Comparison of ENCODE assay signal across 22 cellular contexts in genomic region chr10:86914734-86915133, GRCh38. TPM values are rescaled to one million over a fixed set of nuclear protein-coding genes. Genes with fewer than 3 reads are reported as not detected.
DNase-seq lines count a peak whose midpoint lies in the region; ATAC-seq and TF ChIP-seq lines count a peak whose summit lies in the region.
"Had no signal": no experiment of that assay in that cellular context is flagged by ENCODE, and none has a peak within 500 bp of the region (broad histone marks: within the 10 kb centered on the region; RNA-seq: fewer than 3 reads in every experiment).

No MANE protein-coding gene starts in this region.

- H3K27me3 Mint-ChIP-seq in WTC11 (ENCODE audit: low read depth), result no peaks in the 10 kb centered on the region
- H3K27me3 Mint-ChIP-seq: CD4-positive, alpha-beta memory T cell had no signal

- H3K4me1 Mint-ChIP-seq in WTC11, result no peaks in the 10 kb centered on the region
- H3K4me1 Mint-ChIP-seq: CD4-positive, alpha-beta memory T cell had no signal

- no peak for ATAC-seq in GM21717 (IDR thresholded peaks at IDR 0.05; ENCODE audit: unreplicated experiment)
- no peak for ATAC-seq in WTC11
- ATAC-seq: A549 had no signal

- H3K9me3 Mint-ChIP-seq in WTC11, result no peaks in the 10 kb centered on the region
- H3K9me3 Mint-ChIP-seq: CD4-positive, alpha-beta memory T cell; H9 had no signal

- H3K4me3 Mint-ChIP-seq in WTC11, result no peak overlapping the region
- H3K4me3 Mint-ChIP-seq: CD4-positive, alpha-beta memory T cell; H9 had no signal

- DNase-seq in HCEC 1CT (peak; percentile 46), fibroblast of gingiva (ENCODE audit: low read depth) (peak; percentile 64), iris pigment epithelial cell (ENCODE audit: low read depth) (peak; percentile 32), NCI-H2107 (lab: John Stamatoyannopoulos, UW) (no peak), WTC11 (ENCODE audit: low spot score) (no peak)
- DNase-seq: 8988T; ACHN; AML-193; BE2C; Calu3; CD4-positive, alpha-beta memory T cell; COR-L47; DMS53; DMS79 treated with DMSO at 0.1 percent for 48 hours; GF-D8; GM23248; H9 had no signal

- POLR2A ChIA-PET in WTC11 (lab: Charles Lee), result no interaction called here

- no peak for TF ChIP-seq CTCF in WTC11 (IDR thresholded peaks at IDR 0.05)

- H3K36me3 Mint-ChIP-seq in WTC11, result peaks cover 63% of the 10 kb centered on the region

- H3K27ac Mint-ChIP-seq in WTC11, result no peak overlapping the region
- H3K27ac Mint-ChIP-seq: H9 had no signal

- CTCF ChIA-PET in WTC11 (lab: Charles Lee), result no interaction called here

TF ChIP-seq in WTC11, 78 proteins besides CTCF, POLR2A, EP300 and RAD21:
- no peak for TF ChIP-seq FOXP1 (CRISPR knock-in tag; IDR thresholded peaks at IDR 0.05; ENCODE audit: borderline replicate concordance)
- no peak for TF ChIP-seq ETV6 (CRISPR knock-in tag; IDR thresholded peaks at IDR 0.05)
- TF ChIP-seq HMGA2 (CRISPR knock-in tag; IDR thresholded peaks at IDR 0.05), result no peak
- TF ChIP-seq PREB (CRISPR knock-in tag; IDR thresholded peaks at IDR 0.05; ENCODE audit: borderline replicate concordance), result no peak
- TF ChIP-seq ZNF512 (CRISPR knock-in tag; IDR thresholded peaks at IDR 0.05; ENCODE audit: borderline replicate concordance), result no peak
- TF ChIP-seq ZSCAN18 (CRISPR knock-in tag; IDR thresholded peaks at IDR 0.05), result no peak
- no peak for TF ChIP-seq NFE2L1 (CRISPR knock-in tag; IDR thresholded peaks at IDR 0.05)
TF ChIP-seq in WTC11: peak in this region for 0.

RNA-seq across cellular contexts. Expression of gene MMRN2, which starts 42.7 kb away (rescaled TPM):
- total RNA-seq in WTC11 (2021), result 1.7 to 2.8 TPM (median 2.4 TPM) in 3 replicates
- total RNA-seq: Calu3 had no signal

RNA-seq across cellular contexts. Expression of gene SNCG, which starts 43.7 kb away (rescaled TPM):
- 8.4 to 14.3 TPM (median 12.0 TPM) in 3 replicates for total RNA-seq in WTC11 (2021)
- total RNA-seq: CD4-positive, alpha-beta memory T cell had no signal

RNA-seq across cellular contexts. Expression of gene ADIRF, which starts 53.5 kb away (rescaled TPM):
- 0.30 to 1.0 TPM (median 0.70 TPM) in 3 replicates for total RNA-seq in WTC11 (2021)
- total RNA-seq: Calu3; CD4-positive, alpha-beta memory T cell; Daoy; G401; H1; H9 had no signal

Comparison
In these comparisons a context has a peak if more than half of its experiments do, and no peak if none do; other contexts are left out.
1. DNase-seq: peak in HCEC 1CT (single experiment), fibroblast of gingiva (single experiment) and iris pigment epithelial cell (single experiment); none in NCI-H2107 (single experiment) and WTC11 (single experiment).